ENCODE assay signal across 12 cellular contexts in genomic region chr9:133274236-133275104, GRCh38. TPM values are rescaled to one million over a fixed set of nuclear protein-coding genes. Genes with fewer than 3 reads are reported as not detected.
DNase-seq lines count a peak whose midpoint lies in the region; ATAC-seq and TF ChIP-seq lines count a peak whose summit lies in the region.
"Had no signal": no experiment of that assay in that cellular context is flagged by ENCODE, and none has a peak within 500 bp of the region (broad histone marks: within the 10 kb centered on the region; RNA-seq: fewer than 3 reads in every experiment).

No MANE protein-coding gene starts in this region.

- H3K36me3 ChIP-seq in GM23338 (ENCODE audit: insufficient read depth) (no peaks in the 10 kb centered on the region), PC-9 (ENCODE audit: low read depth) (no peaks in the 10 kb centered on the region)

- H3K27ac ChIP-seq in GM23338 (ENCODE audit: low read depth) (no peak overlapping the region), coronary artery (peak overlapping the region in 1 of 2 donors; percentile 63), skin epidermis (peak overlapping the region in 11 of 21 experiments; percentile 4 to 80 (median 63)), PC-9 (no peak overlapping the region)

- H4K20me1 ChIP-seq in GM23338 (replicated peaks; ENCODE audit: insufficient read depth) (no peaks in the 10 kb centered on the region), PC-9 (ENCODE audit: insufficient read depth) (no peaks in the 10 kb centered on the region)

- peaks cover 45% of the 10 kb centered on the region for H3K27me3 Mint-ChIP-seq in GM23338 (ENCODE audit: insufficient read depth, low read depth, poor library complexity)

- BruUV-seq in PC-9 (replicated peaks; lab: Mats Ljungman, UMichigan) = no TSS peak

- peak overlapping the region; percentile 86 for H2AFZ ChIP-seq in GM23338
- no peak overlapping the region for H2AFZ ChIP-seq in PC-9

- H3K4me2 ChIP-seq in GM23338 (peak overlapping the region; percentile 78), PC-9 (no peak overlapping the region)

- H3K9me3 Mint-ChIP-seq in GM23338 = peaks cover 27% of the 10 kb centered on the region

- H3K79me2 ChIP-seq in GM23338 (replicated peaks; ENCODE audit: insufficient read depth) = no peaks in the 10 kb centered on the region
- no peaks in the 10 kb centered on the region for H3K79me2 ChIP-seq in PC-9 (ENCODE audit: low read depth)

- H3K9me3 ChIP-seq in PC-9 (ENCODE audit: insufficient read depth, low read depth) = no peaks in the 10 kb centered on the region

- peaks cover 6% of the 10 kb centered on the region; the same call in 1 of the 3 replicates for H3K36me3 Mint-ChIP-seq in GM23338 (ENCODE audit: low read depth)

- H3K27me3 ChIP-seq in GM23338 (ENCODE audit: insufficient read depth) = peaks cover 77% of the 10 kb centered on the region
- peaks cover 46% of the 10 kb centered on the region for H3K27me3 ChIP-seq in PC-9 (ENCODE audit: insufficient read depth, low read depth)

- no peaks in the 10 kb centered on the region for H3K9me2 ChIP-seq in GM23338 (ENCODE audit: insufficient read depth)
- no peaks in the 10 kb centered on the region for H3K9me2 ChIP-seq in PC-9 (ENCODE audit: insufficient read depth)

- peak overlapping the region; percentile 63 for H3K4me3 ChIP-seq in GM23338
- H3K4me3 ChIP-seq in coronary artery = peak overlapping the region; percentile 58
- peak overlapping the region; percentile 22 to 46 (median 26) for H3K4me3 ChIP-seq in skin epidermis
- no peak overlapping the region for H3K4me3 ChIP-seq in PC-9

- ATAC-seq in GM23338 (peak; percentile 66), left lobe of liver (no peak), GM19455 (IDR thresholded peaks at IDR 0.05; ENCODE audit: unreplicated experiment) (no peak), GM21381 (IDR thresholded peaks at IDR 0.05; ENCODE audit: unreplicated experiment) (no peak)

- POLR2A ChIA-PET in PC-9 (lab: Charles Lee; ENCODE audit: unreplicated experiment) = no interaction called here

- TF ChIP-seq CTCF in GM23338 (conservative IDR thresholded peaks at IDR 0.05; ENCODE audit: low read depth in 2 of 2) (no peak), coronary artery (IDR thresholded peaks at IDR 0.05) (no peak), PC-9 (conservative IDR thresholded peaks at IDR 0.05) (no peak)

- H3K4me3 Mint-ChIP-seq in GM23338 = peak overlapping the region; percentile 38; the same call in 2 of the 3 replicates

- no peak overlapping the region for H3K27ac Mint-ChIP-seq in GM23338

- H3K4me1 ChIP-seq in GM23338 (ENCODE audit: insufficient read depth) (no peaks in the 10 kb centered on the region), PC-9 (replicated peaks; ENCODE audit: insufficient read depth) (no peaks in the 10 kb centered on the region)

- no peaks in the 10 kb centered on the region for H3K4me1 Mint-ChIP-seq in GM23338

- intact Hi-C loops in PC-9 (cut with micrococcal nuclease; ENCODE audit: unreplicated experiment) = no loop called here

- DNase-seq in GM23338 (ENCODE audit: low spot score) = peak; percentile 46
- no peak for DNase-seq in coronary artery (ENCODE audit: low spot score)
- DNase-seq in left lobe of liver (ENCODE audit: low spot score) = peak; percentile 38
- no peak for DNase-seq in stimulated activated CD4-positive, alpha-beta T cell treated with anti-CD3 and anti-CD28 coated beads, Interleukin-12 subunit alpha, Interleukin-12 subunit beta, amount 100 ng/mL, for 4 hours
- DNase-seq in PC-9 = no peak
- DNase-seq: anterior cingulate cortex; NCI-H524 treated with DMSO at 0.1 percent for 48 hours; stimulated activated CD4-positive, alpha-beta T cell treated with anti-CD3 and anti-CD28 coated beads, Interleukin-2, amount 100 ng/mL, for 24 hours had no signal

- CTCF ChIA-PET in PC-9 (lab: Charles Lee) = no interaction called here

- H3F3A ChIP-seq in GM23338 (replicated peaks; ENCODE audit: low read depth) = 0 out of 2 replicates have a peak, but pooled peaks cover 3% of the 10 kb centered on the region
- no peaks in the 10 kb centered on the region for H3F3A ChIP-seq in PC-9 (ENCODE audit: insufficient read depth, low read depth)

TF ChIP-seq in GM23338, 12 proteins besides CTCF, POLR2A, EP300 and RAD21:
- TF ChIP-seq EZH2 (IDR thresholded peaks at IDR 0.05; ENCODE audit: low read depth, unreplicated experiment) (peak; percentile 25), CREB1 (CRISPR knock-in tag; IDR thresholded peaks at IDR 0.05; ENCODE audit: low read depth) (no peak)

RNA-seq across cellular contexts. Expression of gene ABO, which starts 0.5 kb away (rescaled TPM):
- total RNA-seq in GM23338 (2014; rRNA removed; shearing (Covaris generic)) = 0.16 and 0.28 TPM in 2 replicates
- 0.21 and 0.34 TPM in 2 replicates for polyA plus RNA-seq in GM23338 (2016; fragmentation: Nextera tagmentation; extraction: Ambion mirVana)
- total RNA-seq in left lobe of liver (0.03 TPM), PC-9 (2021) (0.96 and 1.2 TPM in 2 replicates)
- total RNA-seq: fibroblast of lung had no signal
- polyA plus RNA-seq: fibroblast of lung had no signal

Comparison
In these comparisons a context has a peak if more than half of its experiments do, and no peak if none do; other contexts are left out.
1. DNase-seq: peak in GM23338 (single experiment) and left lobe of liver (single experiment); none in coronary artery (single experiment), stimulated activated CD4-positive, alpha-beta T cell treated with anti-CD3 and anti-CD28 coated beads, Interleukin-12 subunit alpha, Interleukin-12 subunit beta, amount 100 ng/mL, for 4 hours (single experiment) and PC-9 (0 of 2).
2. H3K27ac ChIP-seq: peak in skin epidermis (11 of 21); none in GM23338 (single experiment) and PC-9 (single experiment).